Comparison of ENCODE assay signal across 13 cellular contexts in genomic region chr1:36164399-36164798, GRCh38. TPM values are rescaled to one million over a fixed set of nuclear protein-coding genes. Genes with fewer than 3 reads are reported as not detected.
DNase-seq lines count a peak whose midpoint lies in the region; ATAC-seq, FAIRE-seq and TF ChIP-seq lines count a peak whose summit lies in the region.
"Had no signal": no experiment of that assay in that cellular context is flagged by ENCODE, and none has a peak within 500 bp of the region (broad histone marks: within the 10 kb centered on the region; RNA-seq: fewer than 3 reads in every experiment).

No MANE protein-coding gene starts in this region.

- H3K4me3 ChIP-seq in CD4-positive, CD25-positive, alpha-beta regulatory T cell (ENCODE audit: low read depth, low read length) = no peak overlapping the region
- no peak overlapping the region for H3K4me3 ChIP-seq in osteoblast (ENCODE audit: insufficient read depth, low read length)

- peak; percentile 36; the same call in 1 of the 2 replicates for TF ChIP-seq POLR2A in GM12892 (IDR thresholded peaks at IDR 0.05; ENCODE audit: low read depth, low read length)

- H3K9me3 ChIP-seq in CD4-positive, CD25-positive, alpha-beta regulatory T cell (ENCODE audit: control insufficient read depth in 2 of 2, low read length in 2 of 2) = no peaks in the 10 kb centered on the region
- no peaks in the 10 kb centered on the region for H3K9me3 ChIP-seq in osteoblast (ENCODE audit: low read depth, low read length)

- H3K36me3 Mint-ChIP-seq in CD4-positive, CD25-positive, alpha-beta regulatory T cell = peaks cover 21% of the 10 kb centered on the region
- H3K36me3 Mint-ChIP-seq in MCF 10A (ENCODE audit: insufficient read depth, unreplicated experiment) = peaks cover 20% of the 10 kb centered on the region

- H3K4me1 ChIP-seq in CD4-positive, CD25-positive, alpha-beta regulatory T cell (ENCODE audit: control insufficient read depth, insufficient read depth, low read length, poor library complexity, severe bottlenecking) = peaks cover 57% of the 10 kb centered on the region
- H3K4me1 ChIP-seq in osteoblast (ENCODE audit: insufficient read depth, low read length) = peaks cover 55% of the 10 kb centered on the region

- peak overlapping the region in 3 of 4 donors; percentile 30 to 63 (median 34) for H3K4me3 Mint-ChIP-seq in CD4-positive, CD25-positive, alpha-beta regulatory T cell
- H3K4me3 Mint-ChIP-seq in MCF 10A (ENCODE audit: unreplicated experiment) = no peak overlapping the region

- CTCF ChIA-PET in MCF 10A (lab: Yijun Ruan, JAX) = interaction anchor here (0.9 to 8.1 kb wide), 3 partner anchors 14 to 136 kb away, joined by 3 to 85 read pairs (median 83); partner anchors contain the start of gene TRAPPC3

- no peak overlapping the region for H3K27ac ChIP-seq in CD4-positive, CD25-positive, alpha-beta regulatory T cell (ENCODE audit: insufficient read depth, low read length, poor library complexity, severe bottlenecking)
- peak overlapping the region; percentile 40 for H3K27ac ChIP-seq in osteoblast (ENCODE audit: low read depth, low read length)

- no peak for FAIRE-seq in GM12892 (lab: Jason Lieb, UNC)

- H4K20me1 ChIP-seq in osteoblast (ENCODE audit: insufficient read depth, low read length) = peaks cover 89% of the 10 kb centered on the region

- H3K27me3 Mint-ChIP-seq in CD4-positive, CD25-positive, alpha-beta regulatory T cell = no peaks in the 10 kb centered on the region
- H3K27me3 Mint-ChIP-seq in MCF 10A (ENCODE audit: insufficient read depth, unreplicated experiment) = no peaks in the 10 kb centered on the region

- H3K4me2 ChIP-seq in osteoblast (ENCODE audit: insufficient read depth, low read length) = no peak overlapping the region

- peaks cover 11% of the 10 kb centered on the region for H3K36me3 ChIP-seq in CD4-positive, CD25-positive, alpha-beta regulatory T cell (ENCODE audit: control insufficient read depth, insufficient read depth, low read length)
- peaks cover 30% of the 10 kb centered on the region for H3K36me3 ChIP-seq in osteoblast (ENCODE audit: insufficient read depth, low read length)

- no peak overlapping the region for H2AFZ ChIP-seq in osteoblast (ENCODE audit: low read length)

- H3K79me2 ChIP-seq in osteoblast (ENCODE audit: insufficient read depth, low read length) = peaks cover 98% of the 10 kb centered on the region

- H3K9me3 Mint-ChIP-seq in CD4-positive, CD25-positive, alpha-beta regulatory T cell = no peaks in the 10 kb centered on the region
- H3K9me3 Mint-ChIP-seq in MCF 10A (ENCODE audit: unreplicated experiment) = no peaks in the 10 kb centered on the region

- TF ChIP-seq CTCF in MCF 10A (IDR thresholded peaks at IDR 0.05; ENCODE audit: unreplicated experiment) (no peak), osteoblast (IDR thresholded peaks at IDR 0.05; ENCODE audit: extremely low read depth, low read depth, low read length) (no peak)

- BruUV-seq in MCF 10A (replicated peaks; lab: Mats Ljungman, UMichigan) = no TSS peak

- intact Hi-C loops in MCF 10A (cut with micrococcal nuclease) = no loop called here

- H3K27ac Mint-ChIP-seq in CD4-positive, CD25-positive, alpha-beta regulatory T cell = peak overlapping the region; percentile 72 to 90 (median 74)
- H3K27ac Mint-ChIP-seq in MCF 10A (ENCODE audit: low read depth, unreplicated experiment) = peak overlapping the region; percentile 6

- H3K27me3 ChIP-seq in CD4-positive, CD25-positive, alpha-beta regulatory T cell (ENCODE audit: control insufficient read depth, insufficient read depth, low read length) = no peaks in the 10 kb centered on the region
- no peaks in the 10 kb centered on the region for H3K27me3 ChIP-seq in osteoblast (ENCODE audit: insufficient read depth, low read length)

- ATAC-seq in CD4-positive, CD25-positive, alpha-beta regulatory T cell (ENCODE audit: low read depth in 2 of 2) = no peak
- no peak for ATAC-seq in HG03460 (IDR thresholded peaks at IDR 0.05; ENCODE audit: unreplicated experiment)

- peaks cover 28 to 83% (median 66%) of the 10 kb centered on the region in 4 donors for H3K4me1 Mint-ChIP-seq in CD4-positive, CD25-positive, alpha-beta regulatory T cell
- peaks cover 54% of the 10 kb centered on the region for H3K4me1 Mint-ChIP-seq in MCF 10A (ENCODE audit: insufficient read depth, unreplicated experiment)

- POLR2A ChIA-PET in MCF 10A (lab: Yijun Ruan, JAX) = interaction anchor here (1.8 to 6.3 kb wide), 2 partner anchors 14 to 60 kb away, joined by 8 to 94 read pairs; partner anchors contain the start of genes THRAP3 and TRAPPC3

- DNase-seq in CD4-positive, CD25-positive, alpha-beta regulatory T cell = no peak
- no peak for DNase-seq in GM12892 (ENCODE audit: insufficient read length)
- no peak for DNase-seq in MCF 10A (ENCODE audit: unreplicated experiment)
- DNase-seq in osteoblast (ENCODE audit: insufficient read length, low spot score, missing footprints) = no peak
- DNase-seq in DMS153 (lab: John Stamatoyannopoulos, UW) = no peak
- no peak for DNase-seq in NCI-H82 (lab: John Stamatoyannopoulos, UW)
- DNase-seq in NCI-H510A treated with DMSO at 0.1 percent for 48 hours (lab: John Stamatoyannopoulos, UW) = no peak
- DNase-seq: activated CD4-positive, alpha-beta T cell treated with anti-CD3 and anti-CD28 coated beads for 1 hour; midbrain; NCI-H2171 treated with DMSO at 0.1 percent for 48 hours; stimulated activated CD4-positive, alpha-beta T cell treated with anti-CD3 and anti-CD28 coated beads, Interleukin-4, amount 100 ng/mL, for 1 hour; stimulated activated naive CD4-positive, alpha-beta T cell had no signal

RNA-seq across cellular contexts. Expression of gene MAP7D1, which starts 8.4 kb away (rescaled TPM):
- 178 TPM for total RNA-seq in CD4-positive, CD25-positive, alpha-beta regulatory T cell
- polyA plus RNA-seq in CD4-positive, CD25-positive, alpha-beta regulatory T cell = 10 to 100 TPM; 10.1 to 16.3 (median 13.1) TPM
- polyA plus RNA-seq in GM12892 (2012; ENCODE audit: missing spikeins) = 30.7 TPM
- 131 and 170 TPM in 2 replicates for total RNA-seq in MCF 10A (2022)
- total RNA-seq in osteoblast = 106 and 132 TPM in 2 replicates

RNA-seq across cellular contexts. Expression of gene TRAPPC3, which starts 15.1 kb away (rescaled TPM):
- total RNA-seq in CD4-positive, CD25-positive, alpha-beta regulatory T cell = 45.6 TPM
- polyA plus RNA-seq in CD4-positive, CD25-positive, alpha-beta regulatory T cell = 100 to 1,000 TPM; 112 to 137 (median 126) TPM
- polyA plus RNA-seq in GM12892 (2012; ENCODE audit: missing spikeins) = 49.4 TPM
- total RNA-seq in MCF 10A (2022) = 72.8 and 75.5 TPM in 2 replicates
- 93.4 and 111 TPM in 2 replicates for total RNA-seq in osteoblast

RNA-seq across cellular contexts. Expression of gene COL8A2, which starts 39.4 kb away (rescaled TPM):
- total RNA-seq in CD4-positive, CD25-positive, alpha-beta regulatory T cell = not detected
- under 1 TPM in 1 of 4 donors, not detected in 3; 0.03 TPM for polyA plus RNA-seq in CD4-positive, CD25-positive, alpha-beta regulatory T cell
- 0.15 TPM for polyA plus RNA-seq in GM12892 (2012; ENCODE audit: missing spikeins)
- total RNA-seq in MCF 10A (2022) (not detected in 2 replicates), osteoblast (12.7 and 15.2 TPM in 2 replicates)

RNA-seq across cellular contexts. Expression of gene THRAP3, which starts 59.8 kb away (rescaled TPM):
- 84.4 TPM for total RNA-seq in CD4-positive, CD25-positive, alpha-beta regulatory T cell
- 10 to 100 TPM; 62.5 to 73.7 (median 68.2) TPM for polyA plus RNA-seq in CD4-positive, CD25-positive, alpha-beta regulatory T cell
- 58.4 TPM for polyA plus RNA-seq in GM12892 (2012; ENCODE audit: missing spikeins)
- 92.2 and 116 TPM in 2 replicates for total RNA-seq in MCF 10A (2022)
- total RNA-seq in osteoblast = 127 and 137 TPM in 2 replicates

Comparison
In these comparisons a context has a peak if more than half of its experiments do, and no peak if none do; other contexts are left out.
1. RNA of gene COL8A2, which starts 39.4 kb away (total RNA-seq): 12.7 to 15.2 TPM in osteoblast; not detected in CD4-positive, CD25-positive, alpha-beta regulatory T cell (single experiment) and not detected in MCF 10A; every median in the first group is over 10 times any median in the second.